In the genomic region with DNA sequence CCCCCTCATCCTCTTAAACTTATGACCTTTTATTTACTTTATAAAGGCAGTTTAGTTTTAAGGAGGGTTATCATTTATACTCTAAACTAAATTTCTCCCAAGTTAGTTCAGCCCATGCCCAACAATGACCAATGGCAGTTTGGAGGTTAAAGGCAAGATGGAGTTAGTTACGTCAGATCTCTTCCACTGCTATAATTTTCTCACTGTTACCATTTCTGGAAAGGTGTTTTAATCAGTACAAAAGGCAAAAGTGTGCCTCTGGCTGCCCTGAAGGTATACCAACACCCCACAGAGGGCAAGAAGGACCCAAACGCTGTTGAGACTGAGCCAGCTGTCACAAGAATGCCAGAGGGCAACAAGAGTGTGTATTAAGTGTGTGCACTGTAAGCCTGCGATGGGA, we compare ENCODE assay signal across 1 cellular context.
A peak's percentile ranks its signal among the peaks of the same experiment; 100 is the strongest.
TF ChIP-seq lines count a peak whose summit lies in the region.

No MANE protein-coding gene starts in this region.

TF ChIP-seq in K562, 482 proteins besides CTCF, POLR2A, EP300 and RAD21 (continued from another document and continues in another):
- TF ChIP-seq MYBL2 (IDR thresholded peaks at IDR 0.05; ENCODE audit: low read depth) (no peak), MYBL2 (CRISPR knock-in tag; IDR thresholded peaks at IDR 0.05; ENCODE audit: borderline replicate concordance) (no peak), BCL6 (CRISPR knock-in tag; IDR thresholded peaks at IDR 0.05) (peak; percentile 87), ZNF311 (CRISPR knock-in tag; IDR thresholded peaks at IDR 0.05) (peak; percentile 98), ETS2 (tag; IDR thresholded peaks at IDR 0.05; ENCODE audit: borderline replicate concordance, poor library complexity, severe bottlenecking) (peak; percentile 83), ZNF592 (IDR thresholded peaks at IDR 0.05) (peak; percentile 92), CBFB (CRISPR knock-in tag; IDR thresholded peaks at IDR 0.05) (no peak), CREBBP (IDR thresholded peaks at IDR 0.05; ENCODE audit: low read depth, low read length) (no peak), TFAP4 (CRISPR knock-in tag; IDR thresholded peaks at IDR 0.05; ENCODE audit: borderline replicate concordance) (no peak), E2F3 (CRISPR knock-in tag; IDR thresholded peaks at IDR 0.05) (peak; percentile 79; the same call in 1 of the 2 replicates), ZFP30 (CRISPR knock-in tag; IDR thresholded peaks at IDR 0.05; ENCODE audit: borderline replicate concordance) (no peak), OTX1 (CRISPR knock-in tag; IDR thresholded peaks at IDR 0.05) (0 out of 2 replicates have a peak, but pooled peaks have one; percentile 26), ZNF445 (CRISPR knock-in tag; IDR thresholded peaks at IDR 0.05; ENCODE audit: low read depth) (peak; percentile 70), ZNF707 (CRISPR knock-in tag; conservative IDR thresholded peaks at IDR 0.05) (peak; percentile 64), RNF219 (CRISPR knock-in tag; IDR thresholded peaks at IDR 0.05) (0 out of 2 replicates have a peak, but pooled peaks have one; percentile 37), RCOR1 (IDR thresholded peaks at IDR 0.05; ENCODE audit: borderline replicate concordance in 1 of 2, low read depth in 2 of 2, low read length in 2 of 2) (no peak), HSF4 (CRISPR knock-in tag; IDR thresholded peaks at IDR 0.05; ENCODE audit: borderline replicate concordance) (peak; percentile 93), FOXK1 (CRISPR knock-in tag; IDR thresholded peaks at IDR 0.05; ENCODE audit: borderline replicate concordance) (no peak), MAFF (IDR thresholded peaks at IDR 0.05; ENCODE audit: low read length) (no peak), MAZ (CRISPR knock-in tag; conservative IDR thresholded peaks at IDR 0.05 in 1 of 2, IDR thresholded peaks at IDR 0.05 in 1 of 2) (peak in 1 of 2 experiments; percentile 66; a peak in 2 of 4 replicates), TAF7 (tag; IDR thresholded peaks at IDR 0.05) (peak; percentile 58), ZNF253 (CRISPR knock-in tag; conservative IDR thresholded peaks at IDR 0.05) (no peak), ZNF140 (CRISPR knock-in tag; IDR thresholded peaks at IDR 0.05) (0 out of 2 replicates have a peak, but pooled peaks have one; percentile 43), SLC30A9 (CRISPR knock-in tag; IDR thresholded peaks at IDR 0.05) (0 out of 2 replicates have a peak, but pooled peaks have one; percentile 65), ERF (CRISPR knock-in tag; IDR thresholded peaks at IDR 0.05) (peak; percentile 79; the same call in 1 of the 2 replicates), KLF1 (tag; IDR thresholded peaks at IDR 0.05) (peak; percentile 33; the same call in 1 of the 2 replicates), ZNF217 (CRISPR knock-in tag; IDR thresholded peaks at IDR 0.05) (no peak), ATF4 (CRISPR knock-in tag; IDR thresholded peaks at IDR 0.05) (peak; percentile 86), ZNF740 (CRISPR knock-in tag; IDR thresholded peaks at IDR 0.05) (no peak), ZNF740 (tag; IDR thresholded peaks at IDR 0.05) (peak in 1 of 2 experiments; percentile 96; a peak in 2 of 4 replicates), ZNF23 (CRISPR knock-in tag; IDR thresholded peaks at IDR 0.05) (peak; percentile 87), ZNF398 (CRISPR knock-in tag; IDR thresholded peaks at IDR 0.05) (peak; percentile 85)
- TF ChIP-seq, protein P1, sequence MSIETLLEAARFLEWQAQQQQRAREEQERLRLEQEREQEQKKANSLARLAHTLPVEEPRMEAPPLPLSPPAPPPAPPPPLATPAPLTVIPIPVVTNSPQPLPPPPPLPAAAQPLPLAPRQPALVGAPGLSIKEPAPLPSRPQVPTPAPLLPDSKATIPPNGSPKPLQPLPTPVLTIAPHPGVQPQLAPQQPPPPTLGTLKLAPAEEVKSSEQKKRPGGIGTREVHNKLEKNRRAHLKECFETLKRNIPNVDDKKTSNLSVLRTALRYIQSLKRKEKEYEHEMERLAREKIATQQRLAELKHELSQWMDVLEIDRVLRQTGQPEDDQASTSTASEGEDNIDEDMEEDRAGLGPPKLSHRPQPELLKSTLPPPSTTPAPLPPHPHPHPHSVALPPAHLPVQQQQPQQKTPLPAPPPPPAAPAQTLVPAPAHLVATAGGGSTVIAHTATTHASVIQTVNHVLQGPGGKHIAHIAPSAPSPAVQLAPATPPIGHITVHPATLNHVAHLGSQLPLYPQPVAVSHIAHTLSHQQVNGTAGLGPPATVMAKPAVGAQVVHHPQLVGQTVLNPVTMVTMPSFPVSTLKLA (conservative IDR thresholded peaks at IDR 0.05): no peak
- TF ChIP-seq, protein P2, sequence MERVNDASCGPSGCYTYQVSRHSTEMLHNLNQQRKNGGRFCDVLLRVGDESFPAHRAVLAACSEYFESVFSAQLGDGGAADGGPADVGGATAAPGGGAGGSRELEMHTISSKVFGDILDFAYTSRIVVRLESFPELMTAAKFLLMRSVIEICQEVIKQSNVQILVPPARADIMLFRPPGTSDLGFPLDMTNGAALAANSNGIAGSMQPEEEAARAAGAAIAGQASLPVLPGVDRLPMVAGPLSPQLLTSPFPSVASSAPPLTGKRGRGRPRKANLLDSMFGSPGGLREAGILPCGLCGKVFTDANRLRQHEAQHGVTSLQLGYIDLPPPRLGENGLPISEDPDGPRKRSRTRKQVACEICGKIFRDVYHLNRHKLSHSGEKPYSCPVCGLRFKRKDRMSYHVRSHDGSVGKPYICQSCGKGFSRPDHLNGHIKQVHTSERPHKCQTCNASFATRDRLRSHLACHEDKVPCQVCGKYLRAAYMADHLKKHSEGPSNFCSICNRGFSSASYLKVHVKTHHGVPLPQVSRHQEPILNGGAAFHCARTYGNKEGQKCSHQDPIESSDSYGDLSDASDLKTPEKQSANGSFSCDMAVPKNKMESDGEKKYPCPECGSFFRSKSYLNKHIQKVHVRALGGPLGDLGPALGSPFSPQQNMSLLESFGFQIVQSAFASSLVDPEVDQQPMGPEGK (CRISPR knock-in tag; IDR thresholded peaks at IDR 0.05; ENCODE audit: borderline replicate concordance): peak; percentile 81; the same call in 1 of the 2 replicates
- TF ChIP-seq, protein P3, sequence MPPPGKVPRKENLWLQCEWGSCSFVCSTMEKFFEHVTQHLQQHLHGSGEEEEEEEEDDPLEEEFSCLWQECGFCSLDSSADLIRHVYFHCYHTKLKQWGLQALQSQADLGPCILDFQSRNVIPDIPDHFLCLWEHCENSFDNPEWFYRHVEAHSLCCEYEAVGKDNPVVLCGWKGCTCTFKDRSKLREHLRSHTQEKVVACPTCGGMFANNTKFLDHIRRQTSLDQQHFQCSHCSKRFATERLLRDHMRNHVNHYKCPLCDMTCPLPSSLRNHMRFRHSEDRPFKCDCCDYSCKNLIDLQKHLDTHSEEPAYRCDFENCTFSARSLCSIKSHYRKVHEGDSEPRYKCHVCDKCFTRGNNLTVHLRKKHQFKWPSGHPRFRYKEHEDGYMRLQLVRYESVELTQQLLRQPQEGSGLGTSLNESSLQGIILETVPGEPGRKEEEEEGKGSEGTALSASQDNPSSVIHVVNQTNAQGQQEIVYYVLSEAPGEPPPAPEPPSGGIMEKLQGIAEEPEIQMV (tag; conservative IDR thresholded peaks at IDR 0.05; ENCODE audit: low read depth): peak; percentile 81
- TF ChIP-seq, protein P4, sequence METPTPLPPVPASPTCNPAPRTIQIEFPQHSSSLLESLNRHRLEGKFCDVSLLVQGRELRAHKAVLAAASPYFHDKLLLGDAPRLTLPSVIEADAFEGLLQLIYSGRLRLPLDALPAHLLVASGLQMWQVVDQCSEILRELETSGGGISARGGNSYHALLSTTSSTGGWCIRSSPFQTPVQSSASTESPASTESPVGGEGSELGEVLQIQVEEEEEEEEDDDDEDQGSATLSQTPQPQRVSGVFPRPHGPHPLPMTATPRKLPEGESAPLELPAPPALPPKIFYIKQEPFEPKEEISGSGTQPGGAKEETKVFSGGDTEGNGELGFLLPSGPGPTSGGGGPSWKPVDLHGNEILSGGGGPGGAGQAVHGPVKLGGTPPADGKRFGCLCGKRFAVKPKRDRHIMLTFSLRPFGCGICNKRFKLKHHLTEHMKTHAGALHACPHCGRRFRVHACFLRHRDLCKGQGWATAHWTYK (CRISPR knock-in tag; IDR thresholded peaks at IDR 0.05): peak; percentile 96
